In the genomic region with DNA sequence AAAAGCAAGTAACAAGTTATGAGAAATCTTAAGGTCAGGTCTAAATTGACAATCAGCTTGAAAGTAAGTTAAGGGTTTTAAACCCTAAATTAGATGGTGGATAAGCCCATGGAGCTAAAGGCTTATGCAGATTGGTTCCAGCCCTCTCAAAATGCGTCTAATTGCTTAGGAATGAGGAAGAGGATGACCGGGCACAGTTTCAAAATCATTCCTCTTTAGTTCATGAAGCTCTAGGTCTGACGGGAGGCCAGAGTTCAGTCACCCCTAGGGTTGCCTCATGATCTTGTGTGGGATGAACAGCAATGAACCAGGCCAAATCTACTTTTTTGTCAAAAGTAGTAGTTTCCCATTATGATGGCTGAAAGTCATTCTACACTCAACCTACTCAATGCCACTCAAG, we compare ENCODE assay signal across 9 cellular contexts.
DNase-seq lines count a peak whose midpoint lies in the region; ATAC-seq and TF ChIP-seq lines count a peak whose summit lies in the region.
"Had no signal": no experiment of that assay in that cellular context is flagged by ENCODE, and none has a peak within 500 bp of the region (broad histone marks: within the 10 kb centered on the region; RNA-seq: fewer than 3 reads in every experiment).

No MANE protein-coding gene starts in this region.

- H3K27me3 ChIP-seq in right lobe of liver (no peaks in the 10 kb centered on the region), transverse colon (no peaks in the 10 kb centered on the region)

- peak; percentile 39 for TF ChIP-seq POLR2A in right lobe of liver (IDR thresholded peaks at IDR 0.05)
- no peak for TF ChIP-seq POLR2A in transverse colon (IDR thresholded peaks at IDR 0.05)

- H3K4me1 ChIP-seq in right lobe of liver, result peaks cover 0 to 63% (median 25%) of the 10 kb centered on the region in 4 donors
- H3K4me1 ChIP-seq in transverse colon, result peaks cover 21 to 58% (median 35%) of the 10 kb centered on the region in 4 donors

- no peak overlapping the region for H3K27ac Mint-ChIP-seq in activated naive CD8-positive, alpha-beta T cell treated with anti-CD3 and anti-CD28 coated beads for 36 hours

- intact Hi-C loops in right lobe of liver (cut with DNase I) (loop anchor here in 1 of 2 donors (5.0 kb wide), 1 partner anchor 34 kb away; no protein-coding TSS in a partner anchor), transverse colon (cut with DNase I; ENCODE audit: low total_unique reads) (no loop called here)

- no peak for TF ChIP-seq EP300 in transverse colon (IDR thresholded peaks at IDR 0.05; ENCODE audit: low read depth)

- H3K27ac ChIP-seq in right lobe of liver, result peak overlapping the region; percentile 89 to 98 (median 93)
- H3K27ac ChIP-seq in transverse colon, result peak overlapping the region; percentile 46 to 78 (median 72)

- TF ChIP-seq CTCF in choroid plexus epithelial cell (conservative IDR thresholded peaks at IDR 0.05; ENCODE audit: low read depth, low read length), result no peak
- TF ChIP-seq CTCF in right lobe of liver (IDR thresholded peaks at IDR 0.05), result no peak
- no peak for TF ChIP-seq CTCF in transverse colon (IDR thresholded peaks at IDR 0.05)

- H3K4me1 Mint-ChIP-seq in activated naive CD8-positive, alpha-beta T cell treated with anti-CD3 and anti-CD28 coated beads for 36 hours, result peaks cover 11% of the 10 kb centered on the region

- H3K4me3 ChIP-seq in choroid plexus epithelial cell (ENCODE audit: low read depth, low read length) (no peak overlapping the region), right lobe of liver (no peak overlapping the region), transverse colon (no peak overlapping the region)

- H3K4me3 Mint-ChIP-seq in activated naive CD8-positive, alpha-beta T cell treated with anti-CD3 and anti-CD28 coated beads for 36 hours, result no peak overlapping the region

- ATAC-seq in right lobe of liver, result peak; percentile 77 to 89 (median 84)

- no peaks in the 10 kb centered on the region for H3K9me3 Mint-ChIP-seq in activated naive CD8-positive, alpha-beta T cell treated with anti-CD3 and anti-CD28 coated beads for 36 hours

- peak; percentile 41 for DNase-seq in LoVo (ENCODE audit: low spot score)
- peak; percentile 62 for DNase-seq in choroid plexus epithelial cell (ENCODE audit: low read depth)
- DNase-seq in right lobe of liver, result peak; percentile 58 to 89 (median 82)
- DNase-seq in transverse colon, result peak; percentile 23
- no peak for DNase-seq in NCI-H2081 treated with DMSO at 0.1 percent for 48 hours (lab: John Stamatoyannopoulos, UW)
- DNase-seq in activated naive CD8-positive, alpha-beta T cell treated with anti-CD3 and anti-CD28 coated beads for 36 hours, result no peak
- no peak for DNase-seq in activated naive CD4-positive, alpha-beta T cell treated with anti-CD3 and anti-CD28 coated beads, Interleukin-2, amount 50 U/mL, for 16 hours
- no peak for DNase-seq in NOMO-1 (lab: John Stamatoyannopoulos, UW; ENCODE audit: unreplicated experiment in 2 of 2)
- DNase-seq: amygdala had no signal

- no peaks in the 10 kb centered on the region for H3K9me3 ChIP-seq in right lobe of liver
- no peaks in the 10 kb centered on the region for H3K9me3 ChIP-seq in transverse colon

- 6% methylated on average over 3 of the region's 3 CpGs for WGBS in right lobe of liver (ENCODE audit: insufficient coverage, low coverage, low lambda C conversion rate, missing lambda C conversion rate)
- 10 to 30% methylated on average over 3 of the region's 3 CpGs for WGBS in transverse colon (ENCODE audit: low coverage in 1 of 2), 2 donors

- no peaks in the 10 kb centered on the region for H3K36me3 ChIP-seq in right lobe of liver
- no peaks in the 10 kb centered on the region for H3K36me3 ChIP-seq in transverse colon

- H3K27me3 Mint-ChIP-seq in activated naive CD8-positive, alpha-beta T cell treated with anti-CD3 and anti-CD28 coated beads for 36 hours, result no peaks in the 10 kb centered on the region

- in situ Hi-C loops in transverse colon (cut with MboI; ENCODE audit: low pct_ligation_motif_present in 1 of 4, low pct_unique_long_range_greater_than_20kb in 1 of 4, low sequenced_read_pairs in 3 of 4), result no loop called here

- H3K36me3 Mint-ChIP-seq in activated naive CD8-positive, alpha-beta T cell treated with anti-CD3 and anti-CD28 coated beads for 36 hours, result peaks cover 7% of the 10 kb centered on the region

Comparison
In these comparisons a context has a peak if more than half of its experiments do, and no peak if none do; other contexts are left out.
1. DNase-seq: peak in LoVo (single experiment), choroid plexus epithelial cell (single experiment), right lobe of liver (3 of 3) and transverse colon (single experiment); none in NCI-H2081 treated with DMSO at 0.1 percent for 48 hours (single experiment), activated naive CD8-positive, alpha-beta T cell treated with anti-CD3 and anti-CD28 coated beads for 36 hours (single experiment), activated naive CD4-positive, alpha-beta T cell treated with anti-CD3 and anti-CD28 coated beads, Interleukin-2, amount 50 U/mL, for 16 hours (single experiment) and NOMO-1 (0 of 2).